ENCODE assay signal across 16 cellular contexts in the genomic region with DNA sequence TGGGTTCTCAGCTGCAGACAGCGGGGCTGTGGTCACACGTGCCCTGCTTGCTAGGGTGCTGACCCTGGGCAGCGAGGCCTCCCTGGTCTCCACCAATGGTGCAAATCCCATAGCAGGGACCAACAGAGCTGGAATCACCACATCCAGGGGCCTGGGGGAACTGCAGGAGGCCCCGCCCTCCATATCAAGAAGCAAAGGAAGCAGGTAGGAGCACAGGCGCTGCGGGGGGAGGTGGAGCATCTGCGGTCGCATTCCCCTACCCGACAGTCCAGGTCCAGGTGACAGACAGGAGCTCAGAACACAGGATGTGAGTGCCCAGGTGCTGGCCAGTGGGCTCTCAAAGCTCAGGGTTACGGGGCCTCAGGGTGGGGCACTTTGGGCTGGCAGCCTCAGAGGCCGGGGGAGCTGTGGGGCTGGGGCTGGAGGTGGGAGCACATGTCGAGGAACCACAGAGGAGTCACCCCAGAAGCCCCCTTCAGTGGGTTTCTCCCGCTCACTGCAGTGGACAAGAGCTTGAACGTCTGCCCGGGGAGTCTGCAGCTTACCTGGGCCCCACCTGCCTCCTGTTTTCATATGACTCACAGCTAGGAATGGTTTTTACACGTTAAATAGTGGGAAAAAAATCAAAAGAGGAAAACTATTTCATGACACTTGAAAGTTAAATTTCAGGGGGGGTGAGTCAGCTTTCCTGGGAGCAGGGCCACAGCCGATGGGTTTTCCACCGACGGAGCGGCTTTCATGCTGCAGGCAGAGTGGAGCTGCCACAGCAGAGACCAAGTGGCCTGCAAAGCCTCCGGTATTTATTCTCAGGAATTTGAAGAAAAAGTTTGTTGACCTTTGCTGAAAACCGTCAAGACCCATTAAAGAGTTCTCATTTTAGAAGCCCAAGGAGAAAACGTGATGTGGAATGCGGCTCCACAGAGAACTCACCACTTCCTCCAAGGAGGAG.
A peak's percentile ranks its signal among the peaks of the same experiment; 100 is the strongest.
DNase-seq lines count a peak whose midpoint lies in the region; ATAC-seq, FAIRE-seq and TF ChIP-seq lines count a peak whose summit lies in the region.
"Had no signal": no experiment of that assay in that cellular context is flagged by ENCODE, and none has a peak within 500 bp of the region (broad histone marks: within the 10 kb centered on the region; RNA-seq: fewer than 3 reads in every experiment).

No MANE protein-coding gene starts in this region.

- H3K4me1 ChIP-seq in astrocyte (ENCODE audit: insufficient read depth, low read length) (no peaks in the 10 kb centered on the region), HepG2 (ENCODE audit: insufficient read depth, low read length) (peaks cover 54% of the 10 kb centered on the region), smooth muscle cell (ENCODE audit: low read depth) (peaks cover 26% of the 10 kb centered on the region)
- no peaks in the 10 kb centered on the region for H3K4me1 ChIP-seq in naive thymus-derived CD4-positive, alpha-beta T cell (ENCODE audit: control insufficient read depth in 2 of 2, insufficient read depth in 2 of 2, low read length in 2 of 2)

- ATAC-seq in HepG2 = no peak
- ATAC-seq in HG03039 (IDR thresholded peaks at IDR 0.05; ENCODE audit: unreplicated experiment) = no peak
- ATAC-seq in naive thymus-derived CD4-positive, alpha-beta T cell = no peak

- H4K20me1 ChIP-seq in astrocyte (ENCODE audit: insufficient read depth, low read length) = no peaks in the 10 kb centered on the region
- H4K20me1 ChIP-seq in HepG2 (ENCODE audit: insufficient read depth, low read length) = no peaks in the 10 kb centered on the region
- H4K20me1 ChIP-seq in smooth muscle cell (ENCODE audit: low read depth) = no peaks in the 10 kb centered on the region

- H3K27me3 ChIP-seq in H7 (ENCODE audit: control insufficient read depth, insufficient read depth, low read length) (no peaks in the 10 kb centered on the region), astrocyte (ENCODE audit: insufficient read depth, low read length) (no peaks in the 10 kb centered on the region), HepG2 (ENCODE audit: control insufficient read depth in 1 of 2, insufficient read depth in 2 of 2, low read length in 2 of 2) (peaks cover 0 to 5% of the 10 kb centered on the region in 2 experiments; a peak in 3 of 5 replicates), smooth muscle cell (ENCODE audit: low read depth) (no peaks in the 10 kb centered on the region)
- H3K27me3 ChIP-seq in naive thymus-derived CD4-positive, alpha-beta T cell (ENCODE audit: control insufficient read depth in 2 of 2, insufficient read depth in 2 of 2, low read length in 2 of 2) = no peaks in the 10 kb centered on the region

- no peak for TF ChIP-seq RAD21 in HepG2 (CRISPR knock-in tag; IDR thresholded peaks at IDR 0.05)

- TF ChIP-seq EP300 in HepG2 (IDR thresholded peaks at IDR 0.05; ENCODE audit: low read depth in 2 of 2, low read length in 2 of 2) = no peak
- TF ChIP-seq EP300 in HepG2 (CRISPR knock-in tag; IDR thresholded peaks at IDR 0.05; ENCODE audit: borderline replicate concordance) = no peak

- H3K79me2 ChIP-seq in astrocyte (ENCODE audit: insufficient read depth, low read length) (no peaks in the 10 kb centered on the region), HepG2 (ENCODE audit: insufficient read depth, low read length) (no peaks in the 10 kb centered on the region), smooth muscle cell (ENCODE audit: low read depth) (no peaks in the 10 kb centered on the region)

- no peak overlapping the region for H3K4me3 Mint-ChIP-seq in astrocyte (ENCODE audit: unreplicated experiment)
- no peak overlapping the region for H3K4me3 Mint-ChIP-seq in naive thymus-derived CD4-positive, alpha-beta T cell

- no peaks in the 10 kb centered on the region for H3K36me3 Mint-ChIP-seq in astrocyte (ENCODE audit: low read depth, unreplicated experiment)
- H3K36me3 Mint-ChIP-seq in naive thymus-derived CD4-positive, alpha-beta T cell = no peaks in the 10 kb centered on the region

- POLR2A ChIA-PET in HepG2 (lab: Yijun Ruan, JAX) = no interaction called here
- POLR2A ChIA-PET in naive thymus-derived CD4-positive, alpha-beta T cell (lab: Charles Lee) = no interaction called here

- H3K36me3 ChIP-seq in H7 (replicated peaks; ENCODE audit: control insufficient read depth, insufficient read depth, low read length) = no peaks in the 10 kb centered on the region
- no peaks in the 10 kb centered on the region for H3K36me3 ChIP-seq in astrocyte (ENCODE audit: insufficient read depth, low read length)
- H3K36me3 ChIP-seq in HepG2 (replicated peaks in 1 of 2; ENCODE audit: control insufficient read depth in 1 of 2, insufficient read depth in 2 of 2, low read length in 2 of 2) = no peaks in the 10 kb centered on the region
- H3K36me3 ChIP-seq in smooth muscle cell (ENCODE audit: low read depth) = no peaks in the 10 kb centered on the region
- H3K36me3 ChIP-seq in naive thymus-derived CD4-positive, alpha-beta T cell (ENCODE audit: control insufficient read depth in 2 of 3, insufficient read depth in 3 of 3, low read length in 3 of 3) = no peaks in the 10 kb centered on the region

- DNase-seq in H7 (peak; percentile 79), astrocyte (ENCODE audit: low read depth) (no peak), HepG2 (ENCODE audit: low spot score) (no peak), smooth muscle cell (lab: John Stamatoyannopoulos, UW; ENCODE audit: unreplicated experiment) (no peak), foreskin fibroblast (no peak)
- DNase-seq in stimulated activated naive CD4-positive, alpha-beta T cell (lab: John Stamatoyannopoulos, UW) = no peak
- DNase-seq in naive thymus-derived CD4-positive, alpha-beta T cell = no peak
- DNase-seq: C1 segment of cervical spinal cord; HCEC 1CT; NCI-H1417 treated with DMSO at 0.1 percent for 48 hours; NCI-H2081; NCI-H2227 treated with DMSO at 0.1 percent for 48 hours; NCI-H524 treated with DMSO at 0.1 percent for 48 hours; NK-92 treated with Interleukin-12 subunit alpha and Interleukin-12 subunit beta, amount 100 ng/mL, for 24 hours had no signal

- H3K27ac ChIP-seq in astrocyte (ENCODE audit: low read depth, low read length) (no peak overlapping the region), HepG2 (ENCODE audit: extremely low read length, insufficient read depth, low read length) (peak overlapping the region; percentile 14), smooth muscle cell (ENCODE audit: low read depth) (peak overlapping the region; percentile 38)
- no peak overlapping the region for H3K27ac ChIP-seq in naive thymus-derived CD4-positive, alpha-beta T cell (ENCODE audit: low read depth, low read length)

- in situ Hi-C loops in HepG2 (cut with HindIII; ENCODE audit: extremely low pct_ligation_motif_present, low pct_unique_long_range_greater_than_20kb) = no loop called here

- intact Hi-C loops in HepG2 (cut with micrococcal nuclease; ENCODE audit: unreplicated experiment) = no loop called here
- intact Hi-C loops in naive thymus-derived CD4-positive, alpha-beta T cell (cut with micrococcal nuclease) = no loop called here

- H3K4me1 Mint-ChIP-seq in astrocyte (ENCODE audit: low read depth, unreplicated experiment) = peaks cover 19% of the 10 kb centered on the region
- peaks cover 0 to 5% (median 0%) of the 10 kb centered on the region in 7 donors for H3K4me1 Mint-ChIP-seq in naive thymus-derived CD4-positive, alpha-beta T cell

- TF ChIP-seq CTCF in astrocyte (IDR thresholded peaks at IDR 0.05; ENCODE audit: insufficient read depth, low read depth, low read length) = no peak
- no peak for TF ChIP-seq CTCF in HepG2 (CRISPR knock-in tag; IDR thresholded peaks at IDR 0.05)
- no peak for TF ChIP-seq CTCF in smooth muscle cell (IDR thresholded peaks at IDR 0.05; ENCODE audit: borderline replicate concordance, insufficient read depth, poor library complexity, severe bottlenecking)
- no peak for TF ChIP-seq CTCF in foreskin fibroblast (IDR thresholded peaks at IDR 0.05; ENCODE audit: low read depth, low read length)

- H3K9ac ChIP-seq in astrocyte (ENCODE audit: low read length) (no peak overlapping the region), HepG2 (ENCODE audit: insufficient read depth, low read depth, low read length) (no peak overlapping the region), smooth muscle cell (ENCODE audit: low read depth) (no peak overlapping the region)

- H3K4me2 ChIP-seq in astrocyte (ENCODE audit: low read length) = no peak overlapping the region
- peak overlapping the region; percentile 28; the same call in 1 of the 2 replicates for H3K4me2 ChIP-seq in HepG2 (ENCODE audit: low read depth, low read length)
- H3K4me2 ChIP-seq in smooth muscle cell = no peak overlapping the region

- H3F3A ChIP-seq in smooth muscle cell (ENCODE audit: low read depth) = no peaks in the 10 kb centered on the region

- H2AFZ ChIP-seq in astrocyte (ENCODE audit: low read depth, low read length) (no peak overlapping the region), HepG2 (ENCODE audit: low read length) (no peak overlapping the region), smooth muscle cell (ENCODE audit: low read depth) (no peak overlapping the region)

- whole genome bisulfite sequencing in HepG2 (ENCODE audit: low lambda C conversion rate) = 20% methylated on average over 12 of the region's 24 CpGs
- 61% methylated on average over 24 of the region's 24 CpGs for WGBS in smooth muscle cell (ENCODE audit: low lambda C conversion rate)

- H3K9me3 ChIP-seq in astrocyte (ENCODE audit: insufficient read depth, low read depth, low read length) (peaks cover 3% of the 10 kb centered on the region), HepG2 (ENCODE audit: low read length) (no peaks in the 10 kb centered on the region), smooth muscle cell (replicated peaks; ENCODE audit: low read depth) (no peaks in the 10 kb centered on the region)
- H3K9me3 ChIP-seq in naive thymus-derived CD4-positive, alpha-beta T cell (ENCODE audit: control insufficient read depth in 2 of 3, low read length in 3 of 3) = no peaks in the 10 kb centered on the region

- CTCF ChIA-PET in HepG2 (lab: Yijun Ruan, JAX; ENCODE audit: low intra/inter-chr PET ratio, low total read pairs) = no interaction called here
- CTCF ChIA-PET in naive thymus-derived CD4-positive, alpha-beta T cell (lab: Charles Lee) = no interaction called here

- no peaks in the 10 kb centered on the region for H3K9me3 Mint-ChIP-seq in astrocyte (ENCODE audit: unreplicated experiment)
- peaks cover 0 to 1% (median 0%) of the 10 kb centered on the region in 11 donors for H3K9me3 Mint-ChIP-seq in naive thymus-derived CD4-positive, alpha-beta T cell

- H3K27ac Mint-ChIP-seq in astrocyte (ENCODE audit: unreplicated experiment) = peak overlapping the region; percentile 9
- no peak overlapping the region for H3K27ac Mint-ChIP-seq in naive thymus-derived CD4-positive, alpha-beta T cell

- FAIRE-seq in astrocyte (lab: Jason Lieb, UNC) (no peak), HepG2 (lab: Jason Lieb, UNC) (no peak)
- FAIRE-seq: GM18507 had no signal

- no TSS peak for BruUV-seq in HepG2 (replicated peaks; lab: Mats Ljungman, UMichigan)

- TF ChIP-seq POLR2A in HepG2 (IDR thresholded peaks at IDR 0.05; ENCODE audit: insufficient read depth in 1 of 2, low read depth in 2 of 2, low read length in 2 of 2) = no peak

- H3K27me3 Mint-ChIP-seq in astrocyte (ENCODE audit: low read depth, unreplicated experiment) = peaks cover 9% of the 10 kb centered on the region
- H3K27me3 Mint-ChIP-seq in naive thymus-derived CD4-positive, alpha-beta T cell = peaks cover 0 to 23% (median 6%) of the 10 kb centered on the region in 5 donors

- H3K4me3 ChIP-seq in H7 (ENCODE audit: insufficient read depth, low read depth, low read length) (no peak overlapping the region), astrocyte (ENCODE audit: insufficient read depth, low read depth, low read length) (no peak overlapping the region), HepG2 (replicated peaks in 1 of 3; ENCODE audit: insufficient read depth in 1 of 3, low read depth in 2 of 3, low read length in 3 of 3) (peak overlapping the region; percentile 2 to 20 (median 12); a peak in 3 of 6 replicates), smooth muscle cell (no peak overlapping the region), foreskin fibroblast (ENCODE audit: low read depth in 1 of 2, low read length in 2 of 2) (no peak overlapping the region)
- no peak overlapping the region for H3K4me3 ChIP-seq in naive thymus-derived CD4-positive, alpha-beta T cell (ENCODE audit: low read length)

Comparison
In these comparisons a context has a peak if more than half of its experiments do, and no peak if none do; other contexts are left out.
1. H3K4me3 ChIP-seq: peak in HepG2 (3 of 3); none in H7 (single experiment), astrocyte (single experiment), smooth muscle cell (single experiment), foreskin fibroblast (0 of 2) and naive thymus-derived CD4-positive, alpha-beta T cell (single experiment).
2. H3K27ac ChIP-seq: peak in HepG2 (single experiment) and smooth muscle cell (single experiment); none in astrocyte (single experiment) and naive thymus-derived CD4-positive, alpha-beta T cell (single experiment).